In the genomic region with DNA sequence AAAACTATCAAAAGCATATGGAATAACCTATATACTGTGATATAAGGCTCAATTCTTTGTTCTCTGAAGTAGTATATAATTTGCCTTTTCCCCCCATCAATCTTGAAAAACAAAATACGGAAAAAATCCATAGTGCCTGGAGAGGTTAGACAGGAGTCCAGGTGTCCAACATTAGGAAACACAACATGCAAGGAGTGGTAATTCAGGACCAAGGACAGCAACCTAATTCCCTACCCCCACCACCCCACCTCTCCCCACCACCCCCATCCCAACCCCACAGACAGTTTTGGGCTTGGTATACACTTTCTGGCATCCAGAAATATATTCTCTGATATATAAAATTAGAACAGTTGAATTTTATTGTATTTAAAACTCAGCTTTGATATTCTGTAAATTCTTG, we compare ENCODE assay signal across 22 cellular contexts.
"Had no signal": no experiment of that assay in that cellular context is flagged by ENCODE, and none has a peak within 500 bp of the region (broad histone marks: within the 10 kb centered on the region; RNA-seq: fewer than 3 reads in every experiment).

No MANE protein-coding gene starts in this region.

- H3K9me3 ChIP-seq: neutrophil, ovary, prostate gland, upper lobe of left lung had no signal

- H3K36me3 ChIP-seq: cardiac muscle cell, neutrophil, ovary, prostate gland, spleen, upper lobe of left lung had no signal

- H3K4me1 ChIP-seq: prostate gland, spleen, upper lobe of left lung had no signal

- H3K27me3 ChIP-seq: cardiac muscle cell, neutrophil, ovary, spleen, upper lobe of left lung had no signal

- DNase-seq: activated CD4-positive, alpha-beta memory T cell treated with anti-CD3 and anti-CD28 coated beads for 36 hours; activated CD4-positive, alpha-beta T cell treated with anti-CD3 and anti-CD28 coated beads for 4 hours; activated CD4-positive, CD25-positive, alpha-beta regulatory T cell; activated naive CD4-positive, alpha-beta T cell treated with Interleukin-2 at 50 U/mL for 16 hours; activated T-cell treated with anti-CD3 and anti-CD28 coated beads, Interleukin-2, amount 50 U/mL, for 48 hours; amygdala; effector CD4-positive, alpha-beta T cell; foreskin melanocyte; kidney glomerular epithelial cell; left ventricle myocardium superior; midbrain; natural killer cell; ovary; spleen; stimulated activated CD4-positive, alpha-beta T cell treated with anti-CD3 and anti-CD28 coated beads, Interleukin-4, amount 100 ng/mL, for 1 hour; stimulated activated naive CD4-positive, alpha-beta T cell treated with Interleukin-2 at 50 U/mL for 16 hours; T-helper 9 cell; upper lobe of left lung had no signal

- ATAC-seq: esophagus mucosa, left ventricle myocardium superior, natural killer cell had no signal

- H3K27ac ChIP-seq: cardiac muscle cell, neutrophil, ovary, prostate gland, spleen, upper lobe of left lung had no signal

- H3K4me3 ChIP-seq: cardiac muscle cell, ovary, prostate gland, spleen, upper lobe of left lung had no signal
